In genomic region chr7:93828260-93828659, GRCh38 we compare ENCODE assay signal across 21 cellular contexts.
DNase-seq lines count a peak whose midpoint lies in the region; ATAC-seq and TF ChIP-seq lines count a peak whose summit lies in the region.
"Had no signal": no experiment of that assay in that cellular context is flagged by ENCODE, and none has a peak within 500 bp of the region (broad histone marks: within the 10 kb centered on the region; RNA-seq: fewer than 3 reads in every experiment).

No MANE protein-coding gene starts in this region.

- POLR2A ChIA-PET in HEK293T (lab: Yijun Ruan, JAX) (no interaction called here), Caco-2 (lab: Charles Lee) (interaction anchor here (0.7 kb wide), 1 partner anchor 25 kb away, joined by 3 read pairs; no protein-coding TSS in a partner anchor)

- no peaks in the 10 kb centered on the region for H3K4me1 ChIP-seq in Caco-2
- H3K4me1 ChIP-seq: neural progenitor cell had no signal

- H3K36me3 Mint-ChIP-seq in Caco-2 (ENCODE audit: insufficient read depth, unreplicated experiment) = no peaks in the 10 kb centered on the region
- H3K36me3 Mint-ChIP-seq: mesothelial cell of epicardium, neural progenitor cell, WTC11 had no signal

- peak overlapping the region; percentile 44 for H3K4me3 ChIP-seq in SK-N-MC
- H3K4me3 ChIP-seq in Caco-2 (ENCODE audit: low read depth, low read length) = no peak overlapping the region
- H3K4me3 ChIP-seq: K562, neural progenitor cell had no signal

- no peaks in the 10 kb centered on the region for H3K9me3 Mint-ChIP-seq in Caco-2 (ENCODE audit: unreplicated experiment)
- H3K9me3 Mint-ChIP-seq: activated T-helper 17 cell treated with anti-CD3 and anti-CD28 coated beads, Interleukin-2, amount 50 U/mL, for 72 hours; mesothelial cell of epicardium; neural progenitor cell; WTC11 had no signal

- TF ChIP-seq CTCF in Caco-2 (IDR thresholded peaks at IDR 0.05; ENCODE audit: insufficient read depth in 1 of 2, low read depth in 1 of 2, low read length in 1 of 2, severe bottlenecking in 1 of 2, unreplicated experiment in 1 of 2) = no peak

- peak; percentile 87 for ATAC-seq in GM18520 (IDR thresholded peaks at IDR 0.05; ENCODE audit: unreplicated experiment)
- ATAC-seq in GM21423 (IDR thresholded peaks at IDR 0.05; ENCODE audit: unreplicated experiment) = peak; percentile 67
- peak; percentile 64 for ATAC-seq in HG03025 (IDR thresholded peaks at IDR 0.05; ENCODE audit: low FRiP score, unreplicated experiment)
- ATAC-seq in activated CD4-positive, CD25-positive, alpha-beta regulatory T cell treated with anti-CD3 and anti-CD28 coated beads, Interleukin-2, amount 50 U/mL, for 24 hours = no peak
- ATAC-seq: activated T-helper 17 cell treated with anti-CD3 and anti-CD28 coated beads, Interleukin-2, amount 50 U/mL, for 72 hours; K562; Right ventricle myocardium inferior; WTC11 had no signal

- CTCF ChIA-PET in HEK293T (lab: Yijun Ruan, JAX) (no interaction called here), Caco-2 (lab: Charles Lee) (no interaction called here)

- H3K27ac Mint-ChIP-seq in Caco-2 (ENCODE audit: unreplicated experiment) = no peak overlapping the region
- H3K27ac Mint-ChIP-seq: activated T-helper 17 cell treated with anti-CD3 and anti-CD28 coated beads, Interleukin-2, amount 50 U/mL, for 72 hours; mesothelial cell of epicardium; neural progenitor cell; WTC11 had no signal

- no peak overlapping the region for H3K4me3 Mint-ChIP-seq in Caco-2 (ENCODE audit: unreplicated experiment)
- H3K4me3 Mint-ChIP-seq: activated T-helper 17 cell treated with anti-CD3 and anti-CD28 coated beads, Interleukin-2, amount 50 U/mL, for 72 hours; mesothelial cell of epicardium; neural progenitor cell; WTC11 had no signal

- H3K9ac ChIP-seq in SK-N-MC (ENCODE audit: insufficient read length) = no peak overlapping the region
- H3K9ac ChIP-seq: neural progenitor cell had no signal

- H3K27me3 ChIP-seq in Caco-2 (replicated peaks; ENCODE audit: control insufficient read depth, insufficient read depth, low read length) = no peaks in the 10 kb centered on the region
- H3K27me3 ChIP-seq: neural progenitor cell had no signal

- H3K9me3 ChIP-seq in SK-N-MC (ENCODE audit: low read depth, low read length) (no peaks in the 10 kb centered on the region), Caco-2 (no peaks in the 10 kb centered on the region)

- H3K4me1 Mint-ChIP-seq in Caco-2 (ENCODE audit: low read depth, unreplicated experiment) = no peaks in the 10 kb centered on the region
- H3K4me1 Mint-ChIP-seq: activated T-helper 17 cell treated with anti-CD3 and anti-CD28 coated beads, Interleukin-2, amount 50 U/mL, for 72 hours; mesothelial cell of epicardium; neural progenitor cell had no signal

- peaks cover 11% of the 10 kb centered on the region for H3K27me3 Mint-ChIP-seq in Caco-2 (ENCODE audit: insufficient read depth, unreplicated experiment)
- H3K27me3 Mint-ChIP-seq: activated T-helper 17 cell treated with anti-CD3 and anti-CD28 coated beads, Interleukin-2, amount 50 U/mL, for 72 hours had no signal

- intact Hi-C loops in Caco-2 (cut with micrococcal nuclease; ENCODE audit: unreplicated experiment) = no loop called here

- BruUV-seq in Caco-2 (replicated peaks; lab: Mats Ljungman, UMichigan) = no TSS peak

- H3K27ac ChIP-seq in SK-N-MC = peak overlapping the region; percentile 19; the same call in 1 of the 2 replicates
- H3K27ac ChIP-seq: neural progenitor cell had no signal

- DNase-seq in SK-N-MC (ENCODE audit: low read depth, low spot score) = peak; percentile 28
- DNase-seq in HEK293T (ENCODE audit: extremely low spot score) = no peak
- DNase-seq in GM19240 (ENCODE audit: insufficient read length, low spot score) = no peak
- DNase-seq in Caco-2 = no peak
- DNase-seq: Calu3; hypothalamus; kidney glomerular epithelial cell; NCI-H1105; NCI-H226; stimulated activated naive CD4-positive, alpha-beta T cell treated with Interleukin-2 at 50 U/mL for 16 hours; trophoblast cell had no signal

- H3K36me3 ChIP-seq in SK-N-MC (ENCODE audit: insufficient read depth, low read length) = no peaks in the 10 kb centered on the region
- H3K36me3 ChIP-seq in Caco-2 (ENCODE audit: control insufficient read depth, insufficient read depth, low read length) = no peaks in the 10 kb centered on the region
- H3K36me3 ChIP-seq: neural progenitor cell had no signal

TF ChIP-seq in HEK293T, 16 proteins besides CTCF, POLR2A, EP300 and RAD21:
- TF ChIP-seq CTBP1 (IDR thresholded peaks at IDR 0.05; ENCODE audit: borderline replicate concordance) = no peak
- no peak for TF ChIP-seq FOXM1 (IDR thresholded peaks at IDR 0.05; ENCODE audit: borderline replicate concordance)
- TF ChIP-seq SUZ12 (IDR thresholded peaks at IDR 0.05) = no peak
- TF ChIP-seq FOXA1 (IDR thresholded peaks at IDR 0.05) = no peak
- no peak for TF ChIP-seq FOXK2 (IDR thresholded peaks at IDR 0.05)
- TF ChIP-seq SP1 (IDR thresholded peaks at IDR 0.05) = no peak
- no peak for TF ChIP-seq HDGF (IDR thresholded peaks at IDR 0.05; ENCODE audit: borderline replicate concordance)
- TF ChIP-seq PKNOX1 (IDR thresholded peaks at IDR 0.05) = no peak
- TF ChIP-seq LEF1 (IDR thresholded peaks at IDR 0.05; ENCODE audit: borderline replicate concordance) = no peak
- TF ChIP-seq BHLHE40 (IDR thresholded peaks at IDR 0.05; ENCODE audit: borderline replicate concordance) = no peak
- TF ChIP-seq TARDBP (IDR thresholded peaks at IDR 0.05) = no peak
- TF ChIP-seq ELF4 (IDR thresholded peaks at IDR 0.05) = no peak
- TF ChIP-seq ARNT (IDR thresholded peaks at IDR 0.05) = no peak

Comparison
In these comparisons a context has a peak if more than half of its experiments do, and no peak if none do; other contexts are left out.
1. ATAC-seq: peak in GM18520 (single experiment), GM21423 (single experiment) and HG03025 (single experiment); none in activated CD4-positive, CD25-positive, alpha-beta regulatory T cell treated with anti-CD3 and anti-CD28 coated beads, Interleukin-2, amount 50 U/mL, for 24 hours (0 of 2).